9 cellular contexts compared by ENCODE assay signal in the genomic region with DNA sequence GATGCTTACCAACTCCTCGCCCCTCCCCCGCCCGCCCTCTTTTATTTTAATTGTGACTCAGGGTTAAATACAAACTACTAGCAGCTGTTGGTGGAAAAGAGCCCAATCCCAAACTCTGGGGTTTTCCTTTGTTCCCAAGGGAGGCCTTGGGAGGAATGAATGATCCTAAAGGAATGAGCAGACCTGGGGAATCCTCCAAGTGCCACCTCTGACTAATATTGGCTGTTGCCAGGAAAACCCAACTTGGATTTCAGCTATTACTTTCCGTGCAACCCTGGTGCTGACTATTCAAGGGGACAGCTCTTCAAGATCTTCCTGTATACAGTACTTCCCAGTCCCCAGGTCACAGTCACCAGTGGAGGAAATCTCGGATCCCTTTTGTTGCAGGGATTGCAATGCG. TPM values are rescaled to one million over a fixed set of nuclear protein-coding genes. Genes with fewer than 3 reads are reported as not detected.
A peak's percentile ranks its signal among the peaks of the same experiment; 100 is the strongest.
DNase-seq lines count a peak whose midpoint lies in the region; ATAC-seq and TF ChIP-seq lines count a peak whose summit lies in the region.
"Had no signal": no experiment of that assay in that cellular context is flagged by ENCODE, and none has a peak within 500 bp of the region (broad histone marks: within the 10 kb centered on the region; RNA-seq: fewer than 3 reads in every experiment).

No MANE protein-coding gene starts in this region.

- no peak for ATAC-seq in HG03095 (IDR thresholded peaks at IDR 0.05; ENCODE audit: unreplicated experiment)

- H3K36me3 Mint-ChIP-seq in Calu3 (ENCODE audit: insufficient read depth, unreplicated experiment): peaks cover 69% of the 10 kb centered on the region
- H3K36me3 Mint-ChIP-seq in dendritic cell treated with granulocyte-macrophage colony-stimulating factor and Interleukin-4, amounts not matched to agents 40 ng/mL and 50 ng/mL, for 4 days (ENCODE audit: low read depth): peaks cover 35% of the 10 kb centered on the region

- no TSS peak for BruUV-seq in Calu3 (replicated peaks; lab: Mats Ljungman, UMichigan)

- CTCF ChIA-PET in Calu3 (lab: Charles Lee): interaction anchor here (0.8 to 2.4 kb wide), 5 partner anchors 26 to 86 kb away, joined by 3 to 32 read pairs (median 9); partner anchors contain the start of gene THEM4

- H3K4me1 Mint-ChIP-seq in Calu3 (ENCODE audit: low read depth, unreplicated experiment): peaks cover 54% of the 10 kb centered on the region
- H3K4me1 Mint-ChIP-seq in dendritic cell treated with granulocyte-macrophage colony-stimulating factor and Interleukin-4, amounts not matched to agents 40 ng/mL and 50 ng/mL, for 4 days (ENCODE audit: low read depth): peaks cover 41% of the 10 kb centered on the region

- H3K27me3 Mint-ChIP-seq in Calu3 (ENCODE audit: unreplicated experiment): no peaks in the 10 kb centered on the region
- no peaks in the 10 kb centered on the region for H3K27me3 Mint-ChIP-seq in dendritic cell treated with granulocyte-macrophage colony-stimulating factor and Interleukin-4, amounts not matched to agents 40 ng/mL and 50 ng/mL, for 4 days

- TF ChIP-seq CTCF in Calu3 (IDR thresholded peaks at IDR 0.05; ENCODE audit: unreplicated experiment) (no peak), GM13977 (IDR thresholded peaks at IDR 0.05; ENCODE audit: extremely low read depth, insufficient read depth, missing control alignments) (no peak)

- intact Hi-C loops in Calu3 (cut with micrococcal nuclease; ENCODE audit: unreplicated experiment): loop anchor here (1.0 kb wide), 1 partner anchor 27 kb away; no protein-coding TSS in a partner anchor
- intact Hi-C loops in dendritic cell treated with granulocyte-macrophage colony-stimulating factor and Interleukin-4, amounts not matched to agents 40 ng/mL and 50 ng/mL, for 4 days (cut with micrococcal nuclease): loop anchor here (1.0 kb wide), 1 partner anchor 61 kb away; no protein-coding TSS in a partner anchor

- in situ Hi-C loops in GM13977 (cut with MboI; ENCODE audit: low pct_unique_long_range_greater_than_20kb, low sequenced_read_pairs, unreplicated experiment): no loop called here

- H3K27ac Mint-ChIP-seq in Calu3 (ENCODE audit: unreplicated experiment): peak overlapping the region; percentile 57
- peak overlapping the region; percentile 58 for H3K27ac Mint-ChIP-seq in dendritic cell treated with granulocyte-macrophage colony-stimulating factor and Interleukin-4, amounts not matched to agents 40 ng/mL and 50 ng/mL, for 4 days

- no peaks in the 10 kb centered on the region for H3K9me3 Mint-ChIP-seq in Calu3 (ENCODE audit: low read depth, unreplicated experiment)
- H3K9me3 Mint-ChIP-seq in dendritic cell treated with granulocyte-macrophage colony-stimulating factor and Interleukin-4, amounts not matched to agents 40 ng/mL and 50 ng/mL, for 4 days: no peaks in the 10 kb centered on the region

- peak overlapping the region; percentile 17 for H3K4me3 Mint-ChIP-seq in Calu3 (ENCODE audit: low read depth, unreplicated experiment)
- H3K4me3 Mint-ChIP-seq in dendritic cell treated with granulocyte-macrophage colony-stimulating factor and Interleukin-4, amounts not matched to agents 40 ng/mL and 50 ng/mL, for 4 days: no peak overlapping the region

- DNase-seq in Calu3 (peak; percentile 39), NCI-H226 (peak; percentile 96), non-pigmented ciliary epithelial cell (ENCODE audit: low read depth) (peak; percentile 38), OCI-M1 (lab: John Stamatoyannopoulos, UW) (no peak), GM13977 (ENCODE audit: low spot score) (no peak)
- DNase-seq in stimulated activated CD4-positive, alpha-beta T cell treated with anti-CD3 and anti-CD28 coated beads, Interleukin-4, amount 100 ng/mL, for 1 hour: no peak
- DNase-seq: thyroid gland had no signal

RNA-seq across cellular contexts. Expression of gene S100A10, which starts 1.3 kb away (rescaled TPM):
- 882 and 921 TPM in 2 replicates for total RNA-seq in Calu3 (2022)

RNA-seq across cellular contexts. Expression of gene S100A11, which starts 41.8 kb away (rescaled TPM):
- total RNA-seq in Calu3 (2022): 1,217 and 1,326 TPM in 2 replicates

Comparison
In these comparisons a context has a peak if more than half of its experiments do, and no peak if none do; other contexts are left out.
1. DNase-seq: peak in Calu3 (single experiment), NCI-H226 (single experiment) and non-pigmented ciliary epithelial cell (single experiment); none in OCI-M1 (single experiment), stimulated activated CD4-positive, alpha-beta T cell treated with anti-CD3 and anti-CD28 coated beads, Interleukin-4, amount 100 ng/mL, for 1 hour (single experiment) and GM13977 (single experiment).